Comparison of ENCODE assay signal across 18 cellular contexts in the genomic region with DNA sequence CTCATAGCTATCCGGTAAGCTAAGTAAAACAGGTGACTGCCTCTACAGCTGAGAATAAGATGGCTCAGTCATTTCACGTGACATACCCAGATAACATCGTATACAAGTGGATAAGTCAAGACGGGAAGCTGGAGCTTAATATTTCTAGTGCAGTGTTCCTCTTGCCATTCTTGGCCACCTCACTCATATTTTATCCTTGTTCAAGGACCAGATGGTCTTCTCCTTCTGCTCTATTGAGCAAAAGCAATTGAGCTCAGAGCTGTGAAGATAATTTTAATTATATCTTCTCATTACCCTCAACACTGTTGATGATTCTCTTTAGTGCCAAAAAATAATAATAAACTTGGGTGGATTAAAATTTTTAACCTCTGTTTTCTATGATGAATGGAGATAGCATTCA.
DNase-seq lines count a peak whose midpoint lies in the region; ATAC-seq and TF ChIP-seq lines count a peak whose summit lies in the region.
"Had no signal": no experiment of that assay in that cellular context is flagged by ENCODE, and none has a peak within 500 bp of the region (broad histone marks: within the 10 kb centered on the region; RNA-seq: fewer than 3 reads in every experiment).

No MANE protein-coding gene starts in this region.

- no peaks in the 10 kb centered on the region for H3K27me3 ChIP-seq in foreskin keratinocyte
- H3K27me3 ChIP-seq: BE2C had no signal

- DNase-seq in NCI-H2171 treated with DMSO at 0.1 percent for 48 hours (lab: John Stamatoyannopoulos, UW) (peak; percentile 52), NCI-H2171 (lab: John Stamatoyannopoulos, UW) (no peak), NCI-H1694 (lab: John Stamatoyannopoulos, UW) (peak; percentile 75), NCI-H446 treated with DMSO at 0.1 percent for 48 hours (lab: John Stamatoyannopoulos, UW) (peak; percentile 97), NCI-H226 (no peak), foreskin keratinocyte (no peak), DMS114 treated with DMSO at 0.1 percent for 48 hours (lab: John Stamatoyannopoulos, UW; ENCODE audit: unreplicated experiment) (no peak)
- DNase-seq: BE2C; CD4-positive, alpha-beta T cell; CD8-positive, alpha-beta memory T cell; DMS 273 treated with DMSO at 0.1 percent for 48 hours; DMS53; DMS79 treated with DMSO at 0.1 percent for 48 hours; GOT3; HFFc6 had no signal

- no peaks in the 10 kb centered on the region for H3K4me1 ChIP-seq in foreskin keratinocyte
- H3K4me1 ChIP-seq: BE2C, HAP-1 had no signal

- no peak for TF ChIP-seq CTCF in foreskin keratinocyte (conservative IDR thresholded peaks at IDR 0.05)

- no peak for ATAC-seq in foreskin keratinocyte

- H3K27ac ChIP-seq in foreskin keratinocyte: no peak overlapping the region
- H3K27ac ChIP-seq: 22Rv1; BLaER1 treated with 17β-estradiol and CSF1 and Interleukin-3, amounts not matched to agents 10 nM and 100 nM had no signal

Comparison
In these comparisons a context has a peak if more than half of its experiments do, and no peak if none do; other contexts are left out.
1. DNase-seq: peak in NCI-H2171 treated with DMSO at 0.1 percent for 48 hours (single experiment), NCI-H1694 (single experiment) and NCI-H446 treated with DMSO at 0.1 percent for 48 hours (single experiment); none in NCI-H2171 (single experiment), NCI-H226 (single experiment), foreskin keratinocyte (0 of 2) and DMS114 treated with DMSO at 0.1 percent for 48 hours (single experiment).